Comparison of ENCODE assay signal across 8 cellular contexts in genomic region chr7:35186751-35187150, GRCh38.
A peak's percentile ranks its signal among the peaks of the same experiment; 100 is the strongest.
DNase-seq lines count a peak whose midpoint lies in the region; ATAC-seq and TF ChIP-seq lines count a peak whose summit lies in the region.
"Not testable (repeated sequence)": the region's sequence is repeated elsewhere in the genome, so short reads cannot be mapped to it uniquely, and the experiment has no call there.

No MANE protein-coding gene starts in this region.

- peak overlapping the region; percentile 89 for H3K27ac ChIP-seq in left ventricle myocardium inferior (replicated peaks)
- H3K27ac ChIP-seq in smooth muscle cell (ENCODE audit: low read depth): not testable (repeated sequence)

- not testable (repeated sequence) for H3K9me3 Mint-ChIP-seq in activated CD8-positive, alpha-beta T cell treated with anti-CD3 and anti-CD28 coated beads for 36 hours; chondrocyte (ENCODE audit: low read depth)

- H3K4me3 ChIP-seq in AG04449 (ENCODE audit: low read depth, low read length) (peak overlapping the region; percentile 59), left ventricle myocardium inferior (peak overlapping the region; percentile 70), smooth muscle cell (peak overlapping the region; percentile 57)

- H3K4me1 ChIP-seq in left ventricle myocardium inferior: peaks cover 14% of the 10 kb centered on the region
- H3K4me1 ChIP-seq in smooth muscle cell (ENCODE audit: low read depth): not testable (repeated sequence)

- DNase-seq in AG04449 (ENCODE audit: low read depth, low spot score); chondrocyte (ENCODE audit: low spot score); smooth muscle cell (lab: John Stamatoyannopoulos, UW; ENCODE audit: unreplicated experiment): not testable (repeated sequence)
- DNase-seq in H4 (ENCODE audit: low spot score) (peak; percentile 65), NCI-H524 (lab: John Stamatoyannopoulos, UW) (peak; percentile 45 to 65), left ventricle myocardium inferior (peak; percentile 50), midbrain (lab: John Stamatoyannopoulos, UW) (peak; percentile 13)
- peak; percentile 4 for DNase-seq in activated CD8-positive, alpha-beta T cell treated with anti-CD3 and anti-CD28 coated beads for 36 hours

- intact Hi-C loops in activated CD8-positive, alpha-beta T cell treated with anti-CD3 and anti-CD28 coated beads for 36 hours (cut with micrococcal nuclease): loop anchor here (10.0 kb wide), 2 partner anchors 238 to 338 kb away; no protein-coding TSS in a partner anchor
- intact Hi-C loops in left ventricle myocardium inferior (cut with micrococcal nuclease): not testable (repeated sequence)

- ATAC-seq in activated CD8-positive, alpha-beta T cell treated with anti-CD3 and anti-CD28 coated beads for 36 hours: not testable (repeated sequence)

- CTCF ChIA-PET in AG04449 (lab: Yijun Ruan, JAX): interaction anchor here (1.5 kb wide), 1 partner anchor 334 kb away, joined by 7 read pairs; no protein-coding TSS in a partner anchor
- CTCF ChIA-PET in activated CD8-positive, alpha-beta T cell treated with anti-CD3 and anti-CD28 coated beads for 36 hours (lab: Charles Lee): not testable (repeated sequence)

- H3K4me3 Mint-ChIP-seq in activated CD8-positive, alpha-beta T cell treated with anti-CD3 and anti-CD28 coated beads for 36 hours: peak overlapping the region; percentile 60
- peak overlapping the region; percentile 89 for H3K4me3 Mint-ChIP-seq in chondrocyte (ENCODE audit: unreplicated experiment)

- not testable (repeated sequence) for H3K27ac Mint-ChIP-seq in activated CD8-positive, alpha-beta T cell treated with anti-CD3 and anti-CD28 coated beads for 36 hours
- H3K27ac Mint-ChIP-seq in chondrocyte (ENCODE audit: unreplicated experiment): peak overlapping the region; percentile 22

- H3K36me3 ChIP-seq in left ventricle myocardium inferior; smooth muscle cell (ENCODE audit: low read depth): not testable (repeated sequence)

- 1% methylated on average over 27 of the region's 27 CpGs for WGBS in smooth muscle cell (ENCODE audit: low lambda C conversion rate)

- peak overlapping the region; percentile 22 for H3K9ac ChIP-seq in smooth muscle cell (ENCODE audit: low read depth)

- peak overlapping the region; percentile 86 for H3K4me2 ChIP-seq in smooth muscle cell

- H3K79me2 ChIP-seq in smooth muscle cell (ENCODE audit: low read depth): not testable (repeated sequence)

- H3K36me3 Mint-ChIP-seq in activated CD8-positive, alpha-beta T cell treated with anti-CD3 and anti-CD28 coated beads for 36 hours (ENCODE audit: low read depth); chondrocyte (ENCODE audit: low read depth): not testable (repeated sequence)

- not testable (repeated sequence) for H3F3A ChIP-seq in smooth muscle cell (ENCODE audit: low read depth)

- not testable (repeated sequence) for TF ChIP-seq CTCF in AG04449 (IDR thresholded peaks at IDR 0.05; ENCODE audit: insufficient read depth, low read length, missing control alignments); activated CD8-positive, alpha-beta T cell treated with anti-CD3 and anti-CD28 coated beads for 36 hours (IDR thresholded peaks at IDR 0.05); chondrocyte (IDR thresholded peaks at IDR 0.05); left ventricle myocardium inferior (IDR thresholded peaks at IDR 0.05; ENCODE audit: borderline replicate concordance); smooth muscle cell (IDR thresholded peaks at IDR 0.05; ENCODE audit: borderline replicate concordance, insufficient read depth, poor library complexity, severe bottlenecking)

- POLR2A ChIA-PET in AG04449 (lab: Yijun Ruan, JAX); activated CD8-positive, alpha-beta T cell treated with anti-CD3 and anti-CD28 coated beads for 36 hours (lab: Charles Lee): not testable (repeated sequence)

- H2AFZ ChIP-seq in smooth muscle cell (ENCODE audit: low read depth): peak overlapping the region; percentile 49

- H3K27me3 ChIP-seq in left ventricle myocardium inferior (ENCODE audit: low read depth) (peaks cover 13% of the 10 kb centered on the region), smooth muscle cell (ENCODE audit: low read depth) (peaks cover 13% of the 10 kb centered on the region)

- H3K9me3 ChIP-seq in left ventricle myocardium inferior (replicated peaks); smooth muscle cell (replicated peaks; ENCODE audit: low read depth): not testable (repeated sequence)

- peaks cover 27% of the 10 kb centered on the region for H3K27me3 Mint-ChIP-seq in activated CD8-positive, alpha-beta T cell treated with anti-CD3 and anti-CD28 coated beads for 36 hours
- H3K27me3 Mint-ChIP-seq in chondrocyte (ENCODE audit: low read depth): peaks cover 26% of the 10 kb centered on the region

- not testable (repeated sequence) for H4K20me1 ChIP-seq in smooth muscle cell (ENCODE audit: low read depth)

- H3K4me1 Mint-ChIP-seq in activated CD8-positive, alpha-beta T cell treated with anti-CD3 and anti-CD28 coated beads for 36 hours (ENCODE audit: low read depth): not testable (repeated sequence)
- peaks cover 18% of the 10 kb centered on the region for H3K4me1 Mint-ChIP-seq in chondrocyte (ENCODE audit: low read depth)
